Comparison of ENCODE assay signal across 18 cellular contexts in genomic region chr15:55714064-55714463, GRCh38. TPM values are rescaled to one million over a fixed set of nuclear protein-coding genes. Genes with fewer than 3 reads are reported as not detected.
"Had no signal": no experiment of that assay in that cellular context is flagged by ENCODE, and none has a peak within 500 bp of the region (broad histone marks: within the 10 kb centered on the region; RNA-seq: fewer than 3 reads in every experiment).

No MANE protein-coding gene starts in this region.

- H3K9ac ChIP-seq: SK-N-SH had no signal

- H3K27ac ChIP-seq: RWPE1 had no signal

- H3K4me2 ChIP-seq: SK-N-SH had no signal

- DNase-seq: KBM-7, NCI-H1092, NCI-H1105 treated with DMSO at 0.1 percent for 48 hours, NCI-H1417 treated with DMSO at 0.1 percent for 48 hours, NCI-H146, NCI-H1694 treated with DMSO at 0.1 percent for 48 hours, NCI-H1930, NCI-H2081, NCI-H2107, NCI-H2227 treated with DMSO at 0.1 percent for 48 hours, NCI-H510A, NCI-H524 treated with DMSO at 0.1 percent for 48 hours, NCI-H69, NCI-H774, SHP77, SK-N-SH had no signal

RNA-seq across cellular contexts. Expression of gene PRTG, which starts 28.9 kb away (rescaled TPM):
- total RNA-seq: HT-29 had no signal
